In genomic region chr11:75862437-75862836, GRCh38 we compare ENCODE assay signal across 32 cellular contexts.
"Had no signal": no experiment of that assay in that cellular context is flagged by ENCODE, and none has a peak within 500 bp of the region (broad histone marks: within the 10 kb centered on the region; RNA-seq: fewer than 3 reads in every experiment).

No MANE protein-coding gene starts in this region.

- H3K27ac ChIP-seq: PC-9, RWPE1, VCaP had no signal

- ATAC-seq: activated naive CD8-positive, alpha-beta T cell treated with anti-CD3 and anti-CD28 coated beads, Interleukin-2, amount 50 U/mL, for 24 hours; Right ventricle myocardium inferior had no signal

- FAIRE-seq: bronchial epithelial cell, RCC 7860 had no signal

- H3K9me3 Mint-ChIP-seq: activated B cell treated with CpG ODN at 0.5 μM for 24 hours; activated CD4-positive, alpha-beta memory T cell treated with anti-CD3 and anti-CD28 coated beads, Interleukin-2, amount 10 ng/mL, durations not matched to agents 7 days and 5 days; activated naive CD4-positive, alpha-beta T cell treated with anti-CD3 and anti-CD28 coated beads for 36 hours; activated naive CD8-positive, alpha-beta T cell treated with anti-CD3 and anti-CD28 coated beads, Interleukin-2, amount 50 U/mL, for 24 hours; activated T-cell treated with anti-CD3 and anti-CD28 coated beads, Interleukin-2, amount 50 U/mL, for 24 hours; activated T-helper 2 cell treated with anti-CD3 and anti-CD28 coated beads, Interferon-gamma antibody, Interleukin-2, Interleukin-4, amounts not matched to agents 10 μg/mL and 5 μg/mL and 100 μg/mL, durations not matched to agents 14 hours and 24 hours and 36 hours had no signal

- H3K36me3 Mint-ChIP-seq: activated naive CD8-positive, alpha-beta T cell had no signal

- H3K4me3 ChIP-seq: MG63, PC-9 had no signal

- H3K27me3 Mint-ChIP-seq: activated B cell treated with CpG ODN at 0.5 μM for 24 hours; activated CD4-positive, alpha-beta memory T cell treated with anti-CD3 and anti-CD28 coated beads, Interleukin-2, amount 10 ng/mL, durations not matched to agents 7 days and 5 days; activated naive CD8-positive, alpha-beta T cell; activated naive CD8-positive, alpha-beta T cell treated with anti-CD3 and anti-CD28 coated beads, Interleukin-2, amount 50 U/mL, for 24 hours; activated T-cell treated with anti-CD3 and anti-CD28 coated beads, Interleukin-2, amount 50 U/mL, for 24 hours; brain had no signal

- H2AFZ ChIP-seq: PC-9 had no signal

- H3K4me2 ChIP-seq: PC-9 had no signal

- H3K27ac Mint-ChIP-seq: activated B cell treated with CpG ODN at 0.5 μM for 24 hours; activated CD4-positive, alpha-beta memory T cell treated with anti-CD3 and anti-CD28 coated beads, Interleukin-2, amount 10 ng/mL, durations not matched to agents 7 days and 5 days; activated naive CD4-positive, alpha-beta T cell treated with anti-CD3 and anti-CD28 coated beads for 36 hours; activated naive CD8-positive, alpha-beta T cell; activated naive CD8-positive, alpha-beta T cell treated with anti-CD3 and anti-CD28 coated beads, Interleukin-2, amount 50 U/mL, for 24 hours; activated T-cell treated with anti-CD3 and anti-CD28 coated beads, Interleukin-2, amount 50 U/mL, for 24 hours; activated T-helper 2 cell treated with anti-CD3 and anti-CD28 coated beads, Interferon-gamma antibody, Interleukin-2, Interleukin-4, amounts not matched to agents 10 μg/mL and 5 μg/mL and 100 μg/mL, durations not matched to agents 14 hours and 24 hours and 36 hours; brain had no signal

- DNase-seq: activated B cell treated with CpG ODN at 0.5 μM for 24 hours; activated CD4-positive, alpha-beta memory T cell treated with anti-CD3 and anti-CD28 coated beads, Interleukin-2, amount 10 ng/mL, durations not matched to agents 7 days and 5 days; activated CD4-positive, alpha-beta T cell treated with anti-CD3 and anti-CD28 coated beads for 4 hours; activated CD4-positive, CD25-positive, alpha-beta regulatory T cell treated with anti-CD3 and anti-CD28 coated beads, Interleukin-2, amount 50 U/mL, for 72 hours; activated CD8-positive, alpha-beta memory T cell treated with anti-CD3 and anti-CD28 coated beads for 24 hours; activated gamma-delta T cell; activated naive CD4-positive, alpha-beta T cell treated with anti-CD3 and anti-CD28 coated beads for 36 hours; activated naive CD8-positive, alpha-beta T cell treated with anti-CD3 and anti-CD28 coated beads, Interleukin-2, amount 50 U/mL, for 24 hours; activated T-cell treated with anti-CD3 and anti-CD28 coated beads, Interleukin-2, amount 50 U/mL, for 24 hours; anterior cingulate cortex; caudate nucleus; cerebellar nuclear complex; Kasumi-1; MG63; NCI-H1048; NCI-H1436 treated with DMSO at 0.1 percent for 48 hours; NCI-H1694 treated with DMSO at 0.1 percent for 48 hours; NCI-H2029; NCI-H345; NCI-H524 treated with DMSO at 0.1 percent for 48 hours; PC-9; SW 1271; T-helper 1 cell; T1000 had no signal

- H3K4me3 Mint-ChIP-seq: activated B cell treated with CpG ODN at 0.5 μM for 24 hours; activated CD4-positive, alpha-beta memory T cell treated with anti-CD3 and anti-CD28 coated beads, Interleukin-2, amount 10 ng/mL, durations not matched to agents 7 days and 5 days; activated naive CD4-positive, alpha-beta T cell treated with anti-CD3 and anti-CD28 coated beads for 36 hours; activated naive CD8-positive, alpha-beta T cell; activated naive CD8-positive, alpha-beta T cell treated with anti-CD3 and anti-CD28 coated beads, Interleukin-2, amount 50 U/mL, for 24 hours; activated T-cell treated with anti-CD3 and anti-CD28 coated beads, Interleukin-2, amount 50 U/mL, for 24 hours; brain had no signal

- H3K4me1 Mint-ChIP-seq: brain had no signal

- H3K27me3 ChIP-seq: MG63 had no signal
